ENCODE assay signal across 11 cellular contexts in the genomic region with DNA sequence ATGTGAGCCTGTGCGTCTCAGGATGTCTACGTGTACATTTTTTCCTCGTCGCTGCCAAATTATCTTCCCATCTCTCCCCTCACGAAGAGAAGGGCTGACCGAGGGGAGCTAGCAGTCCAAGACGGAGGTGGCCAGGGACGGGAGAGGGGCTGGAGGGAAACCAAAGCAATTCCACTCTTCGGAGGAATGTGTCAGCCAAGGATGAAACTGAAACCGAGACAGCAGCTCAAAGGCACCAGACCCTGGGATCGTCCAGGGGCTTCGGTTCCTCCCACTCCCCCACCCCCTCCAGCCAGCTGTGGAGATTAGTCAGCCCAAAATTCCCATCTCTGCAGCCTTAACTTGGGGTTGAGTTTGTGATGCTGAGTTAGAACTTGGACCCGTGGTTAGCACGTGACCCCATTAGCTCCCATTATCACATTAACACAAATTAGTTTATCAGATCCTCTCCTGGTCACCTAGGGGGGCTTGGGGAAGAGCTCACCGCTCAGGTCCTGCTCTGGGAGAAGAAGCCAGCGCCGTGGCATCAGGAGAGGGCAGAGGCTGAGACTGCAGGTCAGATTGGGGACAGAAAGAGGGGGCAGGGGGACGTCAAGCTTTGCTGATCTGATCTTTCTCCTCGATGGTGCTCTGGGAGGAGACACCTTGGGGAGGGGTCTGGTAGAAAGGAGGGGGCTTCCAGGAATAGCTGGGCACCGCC. TPM values are rescaled to one million over a fixed set of nuclear protein-coding genes. Genes with fewer than 3 reads are reported as not detected.
DNase-seq lines count a peak whose midpoint lies in the region; ATAC-seq and TF ChIP-seq lines count a peak whose summit lies in the region.
"Had no signal": no experiment of that assay in that cellular context is flagged by ENCODE, and none has a peak within 500 bp of the region (broad histone marks: within the 10 kb centered on the region; RNA-seq: fewer than 3 reads in every experiment).

No MANE protein-coding gene starts in this region.

- no peaks in the 10 kb centered on the region for H3K36me3 Mint-ChIP-seq in activated T-cell treated with anti-CD3 and anti-CD28 coated beads, Interleukin-2, amount 50 U/mL, for 72 hours (ENCODE audit: insufficient read depth in 2 of 2)

- H3K9me3 Mint-ChIP-seq in activated T-cell treated with anti-CD3 and anti-CD28 coated beads, Interleukin-2, amount 50 U/mL, for 72 hours, result no peaks in the 10 kb centered on the region

- H3K4me1 Mint-ChIP-seq in activated T-cell treated with anti-CD3 and anti-CD28 coated beads, Interleukin-2, amount 50 U/mL, for 72 hours (ENCODE audit: low read depth), result peaks cover 45% of the 10 kb centered on the region

- peak overlapping the region; percentile 32 to 33 for H3K4me3 ChIP-seq in foreskin fibroblast (ENCODE audit: low read depth in 1 of 2, low read length in 2 of 2)
- H3K4me3 ChIP-seq in subcutaneous abdominal adipose tissue (ENCODE audit: low read depth in 1 of 5, low read length in 5 of 5), result peak overlapping the region in 3 of 5 donors; percentile 3 to 18 (median 17)
- no peak overlapping the region for H3K4me3 ChIP-seq in lower leg skin (ENCODE audit: low read depth, poor library complexity, severe bottlenecking)

- DNase-seq in activated T-cell treated with anti-CD3 and anti-CD28 coated beads, Interleukin-2, amount 50 U/mL, for 72 hours, result no peak
- no peak for DNase-seq in activated T-cell treated with anti-CD3 and anti-CD28 coated beads, Interleukin-2, amount 50 U/mL, for 1 hour
- DNase-seq in RPMI7951 (ENCODE audit: low read depth) (peak; percentile 54), foreskin fibroblast (peak in 1 of 2 donors; percentile 61), lower leg skin (ENCODE audit: low spot score in 2 of 2) (no peak)
- DNase-seq: activated CD4-positive, alpha-beta T cell treated with anti-CD3 and anti-CD28 coated beads, Interleukin-2, amount 50 U/mL, for 1 hour; central memory CD4-positive, alpha-beta T cell; retina had no signal

- H3K9me3 ChIP-seq in subcutaneous abdominal adipose tissue (ENCODE audit: control insufficient read depth in 5 of 5, low read length in 5 of 5), result no peaks in the 10 kb centered on the region

- peaks cover 0 to 35% (median 25%) of the 10 kb centered on the region in 5 donors for H3K4me1 ChIP-seq in subcutaneous abdominal adipose tissue (ENCODE audit: control insufficient read depth in 5 of 5, insufficient read depth in 5 of 5, low read length in 5 of 5)

- peak overlapping the region; percentile 74 for H3K27ac ChIP-seq in subcutaneous abdominal adipose tissue (ENCODE audit: low read depth, low read length)

- H3K36me3 ChIP-seq in subcutaneous abdominal adipose tissue (ENCODE audit: control insufficient read depth in 5 of 5, insufficient read depth in 5 of 5, low read length in 5 of 5), result no peaks in the 10 kb centered on the region

- H3K27me3 Mint-ChIP-seq in activated T-cell treated with anti-CD3 and anti-CD28 coated beads, Interleukin-2, amount 50 U/mL, for 72 hours (ENCODE audit: low read depth), result peaks cover 7% of the 10 kb centered on the region

- no peak overlapping the region for H3K27ac Mint-ChIP-seq in activated T-cell treated with anti-CD3 and anti-CD28 coated beads, Interleukin-2, amount 50 U/mL, for 72 hours

- H3K27me3 ChIP-seq in subcutaneous abdominal adipose tissue (ENCODE audit: control insufficient read depth in 5 of 5, insufficient read depth in 4 of 5, low read length in 5 of 5), result peaks cover 0 to 7% (median 6%) of the 10 kb centered on the region in 5 donors

- H3K4me3 Mint-ChIP-seq in activated T-cell treated with anti-CD3 and anti-CD28 coated beads, Interleukin-2, amount 50 U/mL, for 72 hours, result peak overlapping the region; percentile 50 to 78

- no peak for ATAC-seq in activated T-cell treated with anti-CD3 and anti-CD28 coated beads, Interleukin-2, amount 50 U/mL, for 72 hours (replicated peaks in 1 of 2)
- no peak for ATAC-seq in GM19455 (IDR thresholded peaks at IDR 0.05; ENCODE audit: unreplicated experiment)
- ATAC-seq in GM18517 (IDR thresholded peaks at IDR 0.05; ENCODE audit: unreplicated experiment), result no peak

- 41 to 51% methylated on average over 19 to 20 of the region's 20 CpGs for WGBS in lower leg skin, 2 donors

- intact Hi-C loops in lower leg skin (cut with DNase I; ENCODE audit: low total_unique reads), result no loop called here

- H3K9ac ChIP-seq in subcutaneous abdominal adipose tissue (ENCODE audit: low read length in 5 of 5), result peak overlapping the region in 1 of 5 donors; percentile 25

- no peak for TF ChIP-seq POLR2A in lower leg skin (IDR thresholded peaks at IDR 0.05)

- TF ChIP-seq CTCF in foreskin fibroblast (IDR thresholded peaks at IDR 0.05; ENCODE audit: low read depth, low read length) (no peak), lower leg skin (IDR thresholded peaks at IDR 0.05) (no peak)

RNA-seq across cellular contexts. Expression of gene ELF4, which starts 8.8 kb away (rescaled TPM):
- 10 to 100 TPM; 37.9 to 41.0 TPM for total RNA-seq in activated T-cell treated with anti-CD3 and anti-CD28 coated beads, Interleukin-2, amount 50 U/mL, for 72 hours
- total RNA-seq in RPMI7951 (2014; rRNA removed; shearing (Covaris generic)), result 10.5 and 10.6 TPM in 2 replicates
- total RNA-seq in lower leg skin, result 10 to 100 TPM; 10.8 to 19.1 (median 16.4) TPM

RNA-seq across cellular contexts. Expression of gene AIFM1, which starts 46.5 kb away (rescaled TPM):
- total RNA-seq in activated T-cell treated with anti-CD3 and anti-CD28 coated beads, Interleukin-2, amount 50 U/mL, for 72 hours, result 10 to 100 TPM; 40.6 to 45.6 TPM
- total RNA-seq in RPMI7951 (2014; rRNA removed; shearing (Covaris generic)), result 12.8 and 17.3 TPM in 2 replicates
- 10 to 100 TPM in 2 of 4 donors, 1 to 10 TPM in 2; 7.6 to 15.0 (median 10.4) TPM for total RNA-seq in lower leg skin

RNA-seq across cellular contexts. Expression of gene RAB33A, which starts 52.7 kb away (rescaled TPM):
- total RNA-seq in activated T-cell treated with anti-CD3 and anti-CD28 coated beads, Interleukin-2, amount 50 U/mL, for 72 hours, result 10 to 100 TPM; 22.9 to 23.3 TPM
- 1.6 and 2.0 TPM in 2 replicates for total RNA-seq in RPMI7951 (2014; rRNA removed; shearing (Covaris generic))
- total RNA-seq in lower leg skin, result under 1 TPM in 1 of 4 donors, not detected in 3; 0.65 TPM
